In genomic region chr10:50279489-50279888, GRCh38 we compare ENCODE assay signal across 19 cellular contexts. TPM values are rescaled to one million over a fixed set of nuclear protein-coding genes. Genes with fewer than 3 reads are reported as not detected.
DNase-seq lines count a peak whose midpoint lies in the region; ATAC-seq, FAIRE-seq and TF ChIP-seq lines count a peak whose summit lies in the region.
"Had no signal": no experiment of that assay in that cellular context is flagged by ENCODE, and none has a peak within 500 bp of the region (broad histone marks: within the 10 kb centered on the region; RNA-seq: fewer than 3 reads in every experiment).

No MANE protein-coding gene starts in this region.

- POLR2A ChIA-PET in K562 (lab: Yijun Ruan, JAX), result interaction anchor here (0.6 to 0.8 kb wide), 4 partner anchors 9 to 259 kb away, joined by 3 to 5 read pairs (median 4); no protein-coding TSS in a partner anchor

- peaks cover 7 to 21% of the 10 kb centered on the region in 2 experiments; a peak in 3 of 5 replicates for H3K4me1 ChIP-seq in K562 (replicated peaks in 1 of 2; ENCODE audit: control insufficient read depth in 2 of 2, insufficient read depth in 2 of 2, low read length in 2 of 2)
- H3K4me1 ChIP-seq: HAP-1, vagina had no signal

- H3K9ac ChIP-seq in K562 (ENCODE audit: insufficient read depth in 1 of 2, low read depth in 2 of 2, low read length in 2 of 2), result peak overlapping the region in 1 of 2 experiments; percentile 27; a peak in 1 of 4 replicates

- H2AFZ ChIP-seq in K562 (ENCODE audit: low read depth, low read length), result peak overlapping the region; percentile 61

- peak overlapping the region; percentile 22; the same call in 1 of the 2 replicates for H3K4me2 ChIP-seq in K562 (ENCODE audit: insufficient read depth, low read length)

- no TSS peak for BruUV-seq in K562 (replicated peaks; lab: Mats Ljungman, UMichigan)

- no peaks in the 10 kb centered on the region for H3K9me3 ChIP-seq in K562 (replicated peaks; ENCODE audit: control insufficient read depth, insufficient read depth, low read depth, low read length)
- H3K9me3 ChIP-seq: HAP-1, vagina had no signal

- H3K36me3 ChIP-seq in K562 (ENCODE audit: control insufficient read depth, insufficient read depth, low read length), result no peaks in the 10 kb centered on the region
- H3K36me3 ChIP-seq: HAP-1, vagina had no signal

- H3K4me3 Mint-ChIP-seq in progenitor cell of endocrine pancreas (ENCODE audit: low read depth), result no peak overlapping the region
- H3K4me3 Mint-ChIP-seq: CD4-positive, alpha-beta memory T cell had no signal

- intact Hi-C loops in K562 (cut with micrococcal nuclease), result loop anchor here (5.0 kb wide), 1 partner anchor 37 kb away; no protein-coding TSS in a partner anchor

- no peaks in the 10 kb centered on the region for H3K36me3 Mint-ChIP-seq in progenitor cell of endocrine pancreas (ENCODE audit: insufficient read depth)
- H3K36me3 Mint-ChIP-seq: CD4-positive, alpha-beta memory T cell had no signal

- in situ Hi-C loops in K562 (cut with MboI), result no loop called here

- no peak overlapping the region for H3K27ac ChIP-seq in K562 (ENCODE audit: extremely low read depth, low read depth, low read length)
- H3K27ac ChIP-seq: vagina had no signal

- DNase-seq in DMS53 (lab: John Stamatoyannopoulos, UW) (peak; percentile 90), HuH-7.5 (ENCODE audit: low spot score) (peak; percentile 17), K562 (ENCODE audit: extremely low read depth in 1 of 4, low spot score in 3 of 4) (peak; percentile 51 to 67 (median 61)), islet precursor cell (peak; percentile 90), progenitor cell of endocrine pancreas (ENCODE audit: low spot score, unreplicated experiment) (no peak)
- DNase-seq in stimulated activated CD8-positive, alpha-beta memory T cell treated with anti-CD3 and anti-CD28 coated beads, Interleukin-4, amount 100 ng/mL, for 48 hours, result no peak
- DNase-seq in activated naive CD4-positive, alpha-beta T cell treated with anti-CD3 and anti-CD28 coated beads, Interleukin-2, amount 50 U/mL, for 16 hours, result no peak
- DNase-seq: activated CD4-positive, CD25-positive, alpha-beta regulatory T cell treated with anti-CD3 and anti-CD28 coated beads, Interleukin-2, amount 50 U/mL, for 72 hours; activated effector memory CD4-positive, alpha-beta T cell treated with anti-CD3 and anti-CD28 coated beads, Interleukin-2, amount 50 U/mL, for 16 hours; aorta; CD4-positive, alpha-beta memory T cell; EL; glutamatergic neuron; NCI-H2029; NCI-H69; stimulated activated CD4-positive, alpha-beta T cell treated with anti-CD3 and anti-CD28 coated beads, Interleukin-15, amount 100 ng/mL, for 24 hours had no signal

- no peaks in the 10 kb centered on the region for H4K20me1 ChIP-seq in K562 (replicated peaks; ENCODE audit: control insufficient read depth, insufficient read depth, low read length)

- peaks cover 21% of the 10 kb centered on the region for H3K4me1 Mint-ChIP-seq in progenitor cell of endocrine pancreas (ENCODE audit: low read depth)
- H3K4me1 Mint-ChIP-seq: CD4-positive, alpha-beta memory T cell had no signal

- no peak for TF ChIP-seq EP300 in K562 (IDR thresholded peaks at IDR 0.05; ENCODE audit: low read length)

- ATAC-seq in K562, result peak; percentile 77
- no peak for ATAC-seq in GM19023 (IDR thresholded peaks at IDR 0.05; ENCODE audit: unreplicated experiment)

- H3K9me3 Mint-ChIP-seq in progenitor cell of endocrine pancreas (ENCODE audit: low read depth), result peaks cover 5% of the 10 kb centered on the region
- H3K9me3 Mint-ChIP-seq: CD4-positive, alpha-beta memory T cell had no signal

- TF ChIP-seq POLR2A in K562 (conservative IDR thresholded peaks at IDR 0.05), result no peak

- peaks cover 13% of the 10 kb centered on the region for H3K27me3 Mint-ChIP-seq in progenitor cell of endocrine pancreas

- no peaks in the 10 kb centered on the region for H3K27me3 ChIP-seq in K562 (ENCODE audit: control insufficient read depth in 2 of 2, insufficient read depth in 2 of 2, low read length in 2 of 2)
- H3K27me3 ChIP-seq: vagina had no signal

- 13% methylated on average over 5 of the region's 5 CpGs for WGBS in K562 (ENCODE audit: insufficient coverage, low coverage, missing lambda C conversion rate)

- no peak overlapping the region for H3K4me3 ChIP-seq in K562
- H3K4me3 ChIP-seq: HAP-1, vagina had no signal

- H3K27ac Mint-ChIP-seq in progenitor cell of endocrine pancreas, result no peak overlapping the region
- H3K27ac Mint-ChIP-seq: CD4-positive, alpha-beta memory T cell had no signal

- TF ChIP-seq RAD21 in K562 (CRISPR knock-in tag; conservative IDR thresholded peaks at IDR 0.05 in 1 of 2, IDR thresholded peaks at IDR 0.05 in 1 of 2), result 0 out of 4 replicates have a peak, but pooled peaks of 1 of the 2 experiments have one; percentile 12

- TF ChIP-seq CTCF in K562 (IDR thresholded peaks at IDR 0.05 in 2 of 3, conservative IDR thresholded peaks at IDR 0.05 in 1 of 3; ENCODE audit: insufficient read depth in 2 of 3, low read depth in 1 of 3, low read length in 3 of 3) (no peak), progenitor cell of endocrine pancreas (IDR thresholded peaks at IDR 0.05; ENCODE audit: unreplicated experiment) (no peak)

- H3K9me1 ChIP-seq in K562 (ENCODE audit: control insufficient read depth, insufficient read depth, low read length), result no peaks in the 10 kb centered on the region

- CTCF ChIA-PET in K562 (lab: Yijun Ruan, JAX; ENCODE audit: low intra/inter-chr PET ratio), result no interaction called here

- H3K79me2 ChIP-seq in K562 (ENCODE audit: control insufficient read depth, insufficient read depth, low read length), result no peaks in the 10 kb centered on the region

- FAIRE-seq in K562 (lab: Jason Lieb, UNC), result peak; percentile 66

TF ChIP-seq in K562, 482 proteins besides CTCF, POLR2A, EP300 and RAD21 (continues in another document):
- TF ChIP-seq NFE2 (IDR thresholded peaks at IDR 0.05; ENCODE audit: low read depth), result peak; percentile 94
- TF ChIP-seq RHOXF2B (CRISPR knock-in tag; conservative IDR thresholded peaks at IDR 0.05), result no peak
- TF ChIP-seq KLF16 (IDR thresholded peaks at IDR 0.05), result no peak
- no peak for TF ChIP-seq RFX7 (CRISPR knock-in tag; IDR thresholded peaks at IDR 0.05)
- TF ChIP-seq PML (IDR thresholded peaks at IDR 0.05; ENCODE audit: low read length), result no peak
- no peak for TF ChIP-seq SMAD3 (CRISPR knock-in tag; conservative IDR thresholded peaks at IDR 0.05)
- TF ChIP-seq ZBED1 (IDR thresholded peaks at IDR 0.05), result no peak
- no peak for TF ChIP-seq ZZZ3 (IDR thresholded peaks at IDR 0.05)
- peak; percentile 72 for TF ChIP-seq MAFF (IDR thresholded peaks at IDR 0.05; ENCODE audit: low read length)
- TF ChIP-seq ZNF561 (CRISPR knock-in tag; conservative IDR thresholded peaks at IDR 0.05), result no peak
- TF ChIP-seq CEBPZ (IDR thresholded peaks at IDR 0.05; ENCODE audit: borderline replicate concordance, low read depth, low read length), result no peak
- peak; percentile 71 to 73 for TF ChIP-seq NRF1 (conservative IDR thresholded peaks at IDR 0.05 in 1 of 2, IDR thresholded peaks at IDR 0.05 in 1 of 2)
- TF ChIP-seq SIRT6 (IDR thresholded peaks at IDR 0.05; ENCODE audit: low read depth, low read length), result no peak

RNA-seq across cellular contexts. Expression of gene ASAH2, which starts 28.2 kb away (rescaled TPM):
- 1.2 and 1.3 TPM in 2 replicates for total RNA-seq in K562 (2011; cell fraction: chromatin; rRNA removed; ENCODE audit: low replicate concordance)
- 0.17 and 1.3 TPM in 2 replicates for total RNA-seq in K562 (2011; cell fraction: nucleolus; rRNA removed)
- total RNA-seq in K562 (2011; cell fraction: nucleoplasm; rRNA removed), result 0.66 and 1.8 TPM in 2 replicates
- 2.5 and 6.5 TPM in 2 replicates for total RNA-seq in K562 (2014; rRNA removed)
- total RNA-seq in K562 (2014; rRNA removed; fragmentation: Illumina TruSeq; extraction: Trizol), result 5.5 and 6.5 TPM in 2 replicates
- total RNA-seq in K562 (2015; rRNA removed; fragmentation: Illumina TruSeq; extraction: Trizol), result 2.7 and 3.5 TPM in 2 replicates
- 7.6 and 11.8 TPM in 2 replicates for total RNA-seq in K562 (2021)
- 8.6 and 8.7 TPM in 2 replicates for polyA plus RNA-seq in K562 (2011; rRNA removed)
- polyA plus RNA-seq in K562 (2011; cell fraction: cytosol; rRNA removed), result 0.54 and 4.2 TPM in 2 replicates
- polyA plus RNA-seq in K562 (2011; cell fraction: nucleus; rRNA removed), result 13.6 and 15.9 TPM in 2 replicates
- polyA plus RNA-seq in K562 (2012), result 4.9 and 5.0 TPM in 2 replicates
- 7.7 and 8.3 TPM in 2 replicates for polyA plus RNA-seq in K562 (2014; fragmentation: Illumina TruSeq; extraction: Trizol)
- polyA plus RNA-seq in K562 (2014; fragmentation: Nextera tagmentation; extraction: Ambion mirVana), result 10 to 100 TPM in 1 of 2 experiments, 1 to 10 TPM in 1; 8.5 to 12.0 TPM
- 8.4 and 11.0 TPM in 2 replicates for polyA plus RNA-seq in K562 (2014; rRNA removed)
- polyA minus RNA-seq in K562 (2011; rRNA and poly(A)+ RNA removed), result 9.9 and 11.4 TPM in 2 replicates
- polyA minus RNA-seq in K562 (2011; cell fraction: cytosol; rRNA and poly(A)+ RNA removed), result 0.64 and 4.3 TPM in 2 replicates
- 1.2 and 1.8 TPM in 2 replicates for polyA minus RNA-seq in K562 (2011; cell fraction: nucleus; rRNA and poly(A)+ RNA removed)
- total RNA-seq in progenitor cell of endocrine pancreas, result 6.1 and 6.6 TPM in 2 replicates

Comparison
In these comparisons a context has a peak if more than half of its experiments do, and no peak if none do; other contexts are left out.
1. DNase-seq: peak in DMS53 (single experiment), HuH-7.5 (single experiment), K562 (4 of 4) and islet precursor cell (single experiment); none in stimulated activated CD8-positive, alpha-beta memory T cell treated with anti-CD3 and anti-CD28 coated beads, Interleukin-4, amount 100 ng/mL, for 48 hours (single experiment), progenitor cell of endocrine pancreas (single experiment) and activated naive CD4-positive, alpha-beta T cell treated with anti-CD3 and anti-CD28 coated beads, Interleukin-2, amount 50 U/mL, for 16 hours (single experiment).